18 cellular contexts compared by ENCODE assay signal in the genomic region with DNA sequence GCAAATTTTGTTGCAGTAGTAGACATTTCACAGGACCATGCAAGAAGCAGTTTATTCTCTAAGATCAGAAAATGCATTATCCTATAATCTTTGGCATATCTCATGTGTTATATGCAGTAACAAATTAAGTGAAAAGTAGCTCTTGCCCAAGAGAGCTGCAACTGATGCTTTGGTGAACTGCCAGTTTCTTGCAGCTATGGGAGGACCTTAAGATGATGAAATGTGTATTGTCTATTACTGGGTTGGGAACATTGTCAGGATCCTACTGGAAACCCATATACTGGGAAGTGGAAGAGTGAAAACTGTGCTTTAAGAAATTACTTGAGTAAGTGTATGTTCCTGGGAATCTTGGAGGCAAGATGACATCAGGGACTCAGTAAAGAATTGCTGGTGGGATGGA.
"Had no signal": no experiment of that assay in that cellular context is flagged by ENCODE, and none has a peak within 500 bp of the region (broad histone marks: within the 10 kb centered on the region; RNA-seq: fewer than 3 reads in every experiment).

No MANE protein-coding gene starts in this region.

- H3K27me3 ChIP-seq: body of pancreas, transverse colon had no signal

- H3K27me3 Mint-ChIP-seq: activated CD4-positive, alpha-beta memory T cell treated with anti-CD3 and anti-CD28 coated beads, Interleukin-2, amount 10 ng/mL, durations not matched to agents 7 days and 5 days; activated naive CD4-positive, alpha-beta T cell treated with anti-CD3 and anti-CD28 coated beads, Interleukin-2, amount 50 U/mL, for 24 hours had no signal

- H3K27ac Mint-ChIP-seq: activated CD4-positive, alpha-beta memory T cell treated with anti-CD3 and anti-CD28 coated beads, Interleukin-2, amount 10 ng/mL, durations not matched to agents 7 days and 5 days; activated naive CD4-positive, alpha-beta T cell treated with anti-CD3 and anti-CD28 coated beads, Interleukin-2, amount 50 U/mL, for 24 hours; activated T-cell treated with anti-CD3 and anti-CD28 coated beads, Interleukin-2, amount 50 U/mL, for 24 hours; nephron progenitor cell; WTC11 had no signal

- H3K9me3 Mint-ChIP-seq: activated CD4-positive, alpha-beta memory T cell treated with anti-CD3 and anti-CD28 coated beads, Interleukin-2, amount 10 ng/mL, durations not matched to agents 7 days and 5 days; activated naive CD4-positive, alpha-beta T cell treated with anti-CD3 and anti-CD28 coated beads, Interleukin-2, amount 50 U/mL, for 24 hours; activated T-cell treated with anti-CD3 and anti-CD28 coated beads, Interleukin-2, amount 50 U/mL, for 24 hours; nephron progenitor cell had no signal

- H3K9me3 ChIP-seq: body of pancreas, transverse colon had no signal

- H3K4me3 Mint-ChIP-seq: activated CD4-positive, alpha-beta memory T cell treated with anti-CD3 and anti-CD28 coated beads, Interleukin-2, amount 10 ng/mL, durations not matched to agents 7 days and 5 days; activated naive CD4-positive, alpha-beta T cell treated with anti-CD3 and anti-CD28 coated beads, Interleukin-2, amount 50 U/mL, for 24 hours; activated T-cell treated with anti-CD3 and anti-CD28 coated beads, Interleukin-2, amount 50 U/mL, for 24 hours; nephron progenitor cell; WTC11 had no signal

- ATAC-seq: body of pancreas, WTC11 had no signal

- DNase-seq: activated CD4-positive, alpha-beta memory T cell treated with anti-CD3 and anti-CD28 coated beads, Interleukin-2, amount 10 ng/mL, durations not matched to agents 7 days and 5 days; activated CD4-positive, alpha-beta T cell treated with anti-CD3 and anti-CD28 coated beads for 4 hours; activated effector memory CD4-positive, alpha-beta T cell treated with Interleukin-2 at 50 U/mL for 16 hours; activated T-cell treated with anti-CD3 and anti-CD28 coated beads, Interleukin-2, amount 50 U/mL, for 24 hours; amniotic stem cell; body of pancreas; central memory CD4-positive, alpha-beta T cell; cortex of kidney; effector CD8-positive, alpha-beta T cell; nephron progenitor cell; occipital lobe; small intestine; stimulated activated CD4-positive, alpha-beta T cell treated with anti-CD3 and anti-CD28 coated beads, Interleukin-4, amount 100 ng/mL, for 24 hours; stimulated activated naive CD4-positive, alpha-beta T cell; substantia nigra; transverse colon had no signal

- H3K4me1 ChIP-seq: body of pancreas, transverse colon had no signal

- H3K36me3 ChIP-seq: transverse colon had no signal

- H3K4me3 ChIP-seq: body of pancreas, transverse colon had no signal

- H3K36me3 Mint-ChIP-seq: activated naive CD4-positive, alpha-beta T cell treated with anti-CD3 and anti-CD28 coated beads, Interleukin-2, amount 50 U/mL, for 24 hours; WTC11 had no signal

- H3K4me1 Mint-ChIP-seq: activated CD4-positive, alpha-beta memory T cell treated with anti-CD3 and anti-CD28 coated beads, Interleukin-2, amount 10 ng/mL, durations not matched to agents 7 days and 5 days; activated naive CD4-positive, alpha-beta T cell treated with anti-CD3 and anti-CD28 coated beads, Interleukin-2, amount 50 U/mL, for 24 hours; WTC11 had no signal

- H3K27ac ChIP-seq: body of pancreas, transverse colon had no signal
